Comparison of ENCODE assay signal across 1 cellular context in genomic region chr17:42113293-42114069, GRCh38.
TF ChIP-seq lines count a peak whose summit lies in the region.

No MANE protein-coding gene starts in this region.

TF ChIP-seq in H1, 55 proteins besides CTCF, POLR2A, EP300 and RAD21:
- no peak for TF ChIP-seq GABPA (IDR thresholded peaks at IDR 0.05; ENCODE audit: borderline replicate concordance, insufficient read depth, low read length)
- TF ChIP-seq SP2 (IDR thresholded peaks at IDR 0.05; ENCODE audit: low read length) = no peak
- TF ChIP-seq, protein P1, sequence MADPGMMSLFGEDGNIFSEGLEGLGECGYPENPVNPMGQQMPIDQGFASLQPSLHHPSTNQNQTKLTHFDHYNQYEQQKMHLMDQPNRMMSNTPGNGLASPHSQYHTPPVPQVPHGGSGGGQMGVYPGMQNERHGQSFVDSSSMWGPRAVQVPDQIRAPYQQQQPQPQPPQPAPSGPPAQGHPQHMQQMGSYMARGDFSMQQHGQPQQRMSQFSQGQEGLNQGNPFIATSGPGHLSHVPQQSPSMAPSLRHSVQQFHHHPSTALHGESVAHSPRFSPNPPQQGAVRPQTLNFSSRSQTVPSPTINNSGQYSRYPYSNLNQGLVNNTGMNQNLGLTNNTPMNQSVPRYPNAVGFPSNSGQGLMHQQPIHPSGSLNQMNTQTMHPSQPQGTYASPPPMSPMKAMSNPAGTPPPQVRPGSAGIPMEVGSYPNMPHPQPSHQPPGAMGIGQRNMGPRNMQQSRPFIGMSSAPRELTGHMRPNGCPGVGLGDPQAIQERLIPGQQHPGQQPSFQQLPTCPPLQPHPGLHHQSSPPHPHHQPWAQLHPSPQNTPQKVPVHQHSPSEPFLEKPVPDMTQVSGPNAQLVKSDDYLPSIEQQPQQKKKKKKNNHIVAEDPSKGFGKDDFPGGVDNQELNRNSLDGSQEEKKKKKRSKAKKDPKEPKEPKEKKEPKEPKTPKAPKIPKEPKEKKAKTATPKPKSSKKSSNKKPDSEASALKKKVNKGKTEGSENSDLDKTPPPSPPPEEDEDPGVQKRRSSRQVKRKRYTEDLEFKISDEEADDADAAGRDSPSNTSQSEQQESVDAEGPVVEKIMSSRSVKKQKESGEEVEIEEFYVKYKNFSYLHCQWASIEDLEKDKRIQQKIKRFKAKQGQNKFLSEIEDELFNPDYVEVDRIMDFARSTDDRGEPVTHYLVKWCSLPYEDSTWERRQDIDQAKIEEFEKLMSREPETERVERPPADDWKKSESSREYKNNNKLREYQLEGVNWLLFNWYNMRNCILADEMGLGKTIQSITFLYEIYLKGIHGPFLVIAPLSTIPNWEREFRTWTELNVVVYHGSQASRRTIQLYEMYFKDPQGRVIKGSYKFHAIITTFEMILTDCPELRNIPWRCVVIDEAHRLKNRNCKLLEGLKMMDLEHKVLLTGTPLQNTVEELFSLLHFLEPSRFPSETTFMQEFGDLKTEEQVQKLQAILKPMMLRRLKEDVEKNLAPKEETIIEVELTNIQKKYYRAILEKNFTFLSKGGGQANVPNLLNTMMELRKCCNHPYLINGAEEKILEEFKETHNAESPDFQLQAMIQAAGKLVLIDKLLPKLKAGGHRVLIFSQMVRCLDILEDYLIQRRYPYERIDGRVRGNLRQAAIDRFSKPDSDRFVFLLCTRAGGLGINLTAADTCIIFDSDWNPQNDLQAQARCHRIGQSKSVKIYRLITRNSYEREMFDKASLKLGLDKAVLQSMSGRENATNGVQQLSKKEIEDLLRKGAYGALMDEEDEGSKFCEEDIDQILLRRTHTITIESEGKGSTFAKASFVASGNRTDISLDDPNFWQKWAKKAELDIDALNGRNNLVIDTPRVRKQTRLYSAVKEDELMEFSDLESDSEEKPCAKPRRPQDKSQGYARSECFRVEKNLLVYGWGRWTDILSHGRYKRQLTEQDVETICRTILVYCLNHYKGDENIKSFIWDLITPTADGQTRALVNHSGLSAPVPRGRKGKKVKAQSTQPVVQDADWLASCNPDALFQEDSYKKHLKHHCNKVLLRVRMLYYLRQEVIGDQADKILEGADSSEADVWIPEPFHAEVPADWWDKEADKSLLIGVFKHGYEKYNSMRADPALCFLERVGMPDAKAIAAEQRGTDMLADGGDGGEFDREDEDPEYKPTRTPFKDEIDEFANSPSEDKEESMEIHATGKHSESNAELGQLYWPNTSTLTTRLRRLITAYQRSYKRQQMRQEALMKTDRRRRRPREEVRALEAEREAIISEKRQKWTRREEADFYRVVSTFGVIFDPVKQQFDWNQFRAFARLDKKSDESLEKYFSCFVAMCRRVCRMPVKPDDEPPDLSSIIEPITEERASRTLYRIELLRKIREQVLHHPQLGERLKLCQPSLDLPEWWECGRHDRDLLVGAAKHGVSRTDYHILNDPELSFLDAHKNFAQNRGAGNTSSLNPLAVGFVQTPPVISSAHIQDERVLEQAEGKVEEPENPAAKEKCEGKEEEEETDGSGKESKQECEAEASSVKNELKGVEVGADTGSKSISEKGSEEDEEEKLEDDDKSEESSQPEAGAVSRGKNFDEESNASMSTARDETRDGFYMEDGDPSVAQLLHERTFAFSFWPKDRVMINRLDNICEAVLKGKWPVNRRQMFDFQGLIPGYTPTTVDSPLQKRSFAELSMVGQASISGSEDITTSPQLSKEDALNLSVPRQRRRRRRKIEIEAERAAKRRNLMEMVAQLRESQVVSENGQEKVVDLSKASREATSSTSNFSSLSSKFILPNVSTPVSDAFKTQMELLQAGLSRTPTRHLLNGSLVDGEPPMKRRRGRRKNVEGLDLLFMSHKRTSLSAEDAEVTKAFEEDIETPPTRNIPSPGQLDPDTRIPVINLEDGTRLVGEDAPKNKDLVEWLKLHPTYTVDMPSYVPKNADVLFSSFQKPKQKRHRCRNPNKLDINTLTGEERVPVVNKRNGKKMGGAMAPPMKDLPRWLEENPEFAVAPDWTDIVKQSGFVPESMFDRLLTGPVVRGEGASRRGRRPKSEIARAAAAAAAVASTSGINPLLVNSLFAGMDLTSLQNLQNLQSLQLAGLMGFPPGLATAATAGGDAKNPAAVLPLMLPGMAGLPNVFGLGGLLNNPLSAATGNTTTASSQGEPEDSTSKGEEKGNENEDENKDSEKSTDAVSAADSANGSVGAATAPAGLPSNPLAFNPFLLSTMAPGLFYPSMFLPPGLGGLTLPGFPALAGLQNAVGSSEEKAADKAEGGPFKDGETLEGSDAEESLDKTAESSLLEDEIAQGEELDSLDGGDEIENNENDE (IDR thresholded peaks at IDR 0.05; ENCODE audit: insufficient replicate concordance, low read length) = no peak
TF ChIP-seq in H1: peak in this region for 0.
